In the genomic region with DNA sequence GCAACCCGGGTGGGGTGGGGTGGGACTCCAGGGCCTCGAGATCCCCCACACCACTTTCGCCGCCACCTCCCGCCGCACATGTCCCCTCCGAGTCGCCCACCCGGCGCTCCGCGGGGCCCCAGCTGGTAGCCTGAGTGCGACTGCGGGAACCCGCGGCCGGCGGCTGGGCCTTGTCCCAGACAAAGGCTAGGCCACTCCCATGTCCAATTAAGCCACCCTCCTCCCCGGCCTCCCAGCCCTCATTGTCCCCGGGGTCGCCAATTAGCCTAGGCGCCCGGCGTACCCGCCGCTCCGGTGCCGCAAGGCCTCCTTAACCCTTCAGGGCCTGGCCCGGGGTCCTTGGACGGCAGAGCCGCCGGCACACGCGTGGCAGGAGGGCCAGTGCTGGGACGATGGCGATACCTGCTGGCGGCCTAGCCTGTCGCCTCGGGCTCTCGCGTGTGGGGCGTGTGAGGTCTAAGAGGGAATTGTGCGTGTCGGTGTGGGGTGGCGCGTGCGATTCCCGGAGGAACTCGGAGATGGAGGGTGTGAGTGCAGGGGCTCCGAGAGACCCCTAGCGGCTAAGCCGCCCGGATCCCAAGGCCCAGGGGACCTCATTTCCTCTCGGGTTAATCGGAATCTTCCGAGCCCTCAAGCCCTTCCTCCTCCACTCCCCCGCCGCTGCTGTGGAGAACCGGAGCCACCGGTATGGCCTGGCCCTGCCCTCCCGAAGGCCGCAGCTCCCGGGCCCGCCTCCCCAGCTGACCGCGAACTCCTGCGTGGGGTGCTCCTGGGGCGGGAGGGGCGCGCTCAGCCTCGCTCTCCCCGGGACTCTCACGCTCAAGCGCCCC, we compare ENCODE assay signal across 9 cellular contexts. TPM values are rescaled to one million over a fixed set of nuclear protein-coding genes. Genes with fewer than 3 reads are reported as not detected.
DNase-seq lines count a peak whose midpoint lies in the region; ATAC-seq, FAIRE-seq and TF ChIP-seq lines count a peak whose summit lies in the region.
"Had no signal": no experiment of that assay in that cellular context is flagged by ENCODE, and none has a peak within 500 bp of the region (broad histone marks: within the 10 kb centered on the region; RNA-seq: fewer than 3 reads in every experiment).

No MANE protein-coding gene starts in this region.

- in situ Hi-C loops in IMR-90 (cut with MboI; ENCODE audit: low sequenced_read_pairs) = no loop called here

- peak overlapping the region; percentile 95 for H2AK5ac ChIP-seq in IMR-90 (ENCODE audit: low read depth, low read length)

- H3K27ac Mint-ChIP-seq in activated CD8-positive, alpha-beta memory T cell treated with anti-CD3 and anti-CD28 coated beads, Interleukin-2, amount 10 ng/mL, durations not matched to agents 7 days and 5 days = no peak overlapping the region

- dilution Hi-C loops in IMR-90 (cut with HindIII; ENCODE audit: low sequenced_read_pairs, unreplicated experiment) = no loop called here

- peak overlapping the region; percentile 98 for H2AFZ ChIP-seq in IMR-90 (replicated peaks; ENCODE audit: low read length, poor library complexity)

- no peak for TF ChIP-seq POLR2A in IMR-90 (IDR thresholded peaks at IDR 0.05; ENCODE audit: low read depth, low read length)

- peak overlapping the region; percentile 99 for H3K4ac ChIP-seq in IMR-90 (ENCODE audit: low read depth, low read length)

- H3K36me3 ChIP-seq in IMR-90 (ENCODE audit: control insufficient read depth, insufficient read depth, low read length) (peaks cover 28% of the 10 kb centered on the region), neutrophil (no peaks in the 10 kb centered on the region)

- 0 out of 2 replicates have a peak, but pooled peaks have one; percentile 4 for TF ChIP-seq RAD21 in IMR-90 (IDR thresholded peaks at IDR 0.05; ENCODE audit: low read length)

- H3K4me2 ChIP-seq in IMR-90 (ENCODE audit: low read depth, low read length) = peak overlapping the region; percentile 79

- ATAC-seq in IMR-90 (ENCODE audit: low read depth) (peak; percentile 28), GM18858 (IDR thresholded peaks at IDR 0.05; ENCODE audit: unreplicated experiment) (no peak)
- peak; percentile 20 for ATAC-seq in activated CD8-positive, alpha-beta memory T cell treated with anti-CD3 and anti-CD28 coated beads, Interleukin-2, amount 10 ng/mL, durations not matched to agents 7 days and 5 days

- intact Hi-C loops in IMR-90 (cut with micrococcal nuclease) = loop anchor here (5.0 kb wide), 1 partner anchor 656 kb away; the partner anchor contains the start of gene MED13

- TF ChIP-seq CTCF in IMR-90 (conservative IDR thresholded peaks at IDR 0.05; ENCODE audit: low read depth, low read length) = peak; percentile 34
- peak; percentile 1 for TF ChIP-seq CTCF in neutrophil (IDR thresholded peaks at IDR 0.05)

- peak overlapping the region; percentile 62 for H3K56ac ChIP-seq in IMR-90 (ENCODE audit: extremely low read depth, insufficient read depth, low read length)

- CTCF ChIA-PET in IMR-90 (lab: Yijun Ruan, JAX) = interaction anchor here (0.8 to 1.2 kb wide), 11 partner anchors 11 to 211 kb away, joined by 3 to 6 read pairs (median 4); partner anchors contain the start of gene TBX2
- CTCF ChIA-PET in activated CD8-positive, alpha-beta memory T cell treated with anti-CD3 and anti-CD28 coated beads, Interleukin-2, amount 10 ng/mL, durations not matched to agents 7 days and 5 days (lab: Charles Lee) = interaction anchor here (0.9 to 2.0 kb wide), 14 partner anchors 9 to 410 kb away, joined by 3 to 10 read pairs (median 4); no protein-coding TSS in a partner anchor

- WGBS in IMR-90 (ENCODE audit: extremely low coverage in 2 of 2, insufficient read length in 1 of 2), 2 experiments = 0% methylated on average over 5 of the region's 74 CpGs; no CpG with 5 or more reads in 1 of the 2 experiments

- H3K4me3 ChIP-seq in IMR-90 (ENCODE audit: insufficient read depth, low read depth, low read length) (peak overlapping the region; percentile 66), neutrophil (ENCODE audit: low read depth in 1 of 2, low read length in 1 of 2) (peak overlapping the region; percentile 57 to 69)

- peak overlapping the region; percentile 55 for H3K4me3 Mint-ChIP-seq in activated CD8-positive, alpha-beta memory T cell treated with anti-CD3 and anti-CD28 coated beads, Interleukin-2, amount 10 ng/mL, durations not matched to agents 7 days and 5 days

- no peaks in the 10 kb centered on the region for H3K9me3 ChIP-seq in IMR-90 (ENCODE audit: control insufficient read depth, insufficient read depth, low read length)
- no peaks in the 10 kb centered on the region for H3K9me3 ChIP-seq in neutrophil

- H3K79me1 ChIP-seq in IMR-90 (ENCODE audit: low read depth in 1 of 2, low read length in 2 of 2) = peaks cover 9 to 43% of the 10 kb centered on the region in 2 experiments; a peak in 3 of 4 replicates

- no peaks in the 10 kb centered on the region for H3K27me3 ChIP-seq in IMR-90 (ENCODE audit: control insufficient read depth, insufficient read depth, low read length)
- H3K27me3 ChIP-seq in neutrophil = peaks cover 100% of the 10 kb centered on the region

- H2BK5ac ChIP-seq in IMR-90 (ENCODE audit: low read depth, low read length, poor library complexity, severe bottlenecking) = peak overlapping the region; percentile 94

- H3K14ac ChIP-seq in IMR-90 (replicated peaks; ENCODE audit: low read depth, low read length) = peak overlapping the region; percentile 64

- H3K18ac ChIP-seq in IMR-90 (ENCODE audit: low read depth, low read length) = peak overlapping the region; percentile 68; the same call in 1 of the 2 replicates

- peak overlapping the region; percentile 94 for H2AK9ac ChIP-seq in IMR-90 (replicated peaks; ENCODE audit: low read depth, low read length, poor library complexity)

- H3K27ac ChIP-seq in IMR-90 (ENCODE audit: insufficient read depth, low read length) (peak overlapping the region; percentile 91), neutrophil (no peak overlapping the region)

- peak overlapping the region; percentile 88 for H3K23ac ChIP-seq in IMR-90 (ENCODE audit: low read depth, low read length)

- peaks cover 15% of the 10 kb centered on the region for H3K4me1 Mint-ChIP-seq in activated CD8-positive, alpha-beta memory T cell treated with anti-CD3 and anti-CD28 coated beads, Interleukin-2, amount 10 ng/mL, durations not matched to agents 7 days and 5 days

- H3K9ac ChIP-seq in IMR-90 (ENCODE audit: low read depth, low read length) = peak overlapping the region; percentile 62

- no peak overlapping the region for H2BK20ac ChIP-seq in IMR-90 (ENCODE audit: low read depth, low read length)

- peak; percentile 83 for DNase-seq in NCI-H82 (lab: John Stamatoyannopoulos, UW)
- no peak for DNase-seq in NCI-H82 treated with DMSO at 0.1 percent for 48 hours (lab: John Stamatoyannopoulos, UW; ENCODE audit: unreplicated experiment)
- peak; percentile 74 for DNase-seq in IMR-90
- DNase-seq in activated CD8-positive, alpha-beta memory T cell treated with anti-CD3 and anti-CD28 coated beads, Interleukin-2, amount 10 ng/mL, durations not matched to agents 7 days and 5 days = peak; percentile 51
- DNase-seq in frontal cortex (ENCODE audit: low spot score in 2 of 2) = peak; percentile 38 to 57
- DNase-seq in globus pallidus (ENCODE audit: low spot score) = no peak

- no peaks in the 10 kb centered on the region for H3K9me3 Mint-ChIP-seq in activated CD8-positive, alpha-beta memory T cell treated with anti-CD3 and anti-CD28 coated beads, Interleukin-2, amount 10 ng/mL, durations not matched to agents 7 days and 5 days (ENCODE audit: low read depth)

- H3K4me1 ChIP-seq in IMR-90 (ENCODE audit: control insufficient read depth, insufficient read depth, low read length) = peaks cover 45% of the 10 kb centered on the region
- peaks cover 42 to 48% of the 10 kb centered on the region in 2 experiments for H3K4me1 ChIP-seq in neutrophil (ENCODE audit: control insufficient read depth in 1 of 2, insufficient read depth in 1 of 2, low read depth in 1 of 2, low read length in 1 of 2)

- H3K9me1 ChIP-seq in IMR-90 (ENCODE audit: insufficient read depth, low read length) = no peaks in the 10 kb centered on the region; the same call in 1 of the 2 replicates

- H2BK15ac ChIP-seq in IMR-90 (ENCODE audit: low read depth, low read length) = peak overlapping the region; percentile 34; the same call in 1 of the 3 replicates

- POLR2A ChIA-PET in IMR-90 (lab: Charles Lee; ENCODE audit: unreplicated experiment) = interaction anchor here (0.5 to 1.2 kb wide), 3 partner anchors 12 to 203 kb away, joined by 5 to 8 read pairs (median 6); partner anchors contain the start of gene TBX2

- peaks cover 30% of the 10 kb centered on the region for H4K20me1 ChIP-seq in IMR-90 (ENCODE audit: insufficient read depth, low read length)

- peaks cover 2% of the 10 kb centered on the region for H3K36me3 Mint-ChIP-seq in activated CD8-positive, alpha-beta memory T cell treated with anti-CD3 and anti-CD28 coated beads, Interleukin-2, amount 10 ng/mL, durations not matched to agents 7 days and 5 days

- FAIRE-seq in frontal cortex (lab: Jason Lieb, UNC) = no peak
- FAIRE-seq: endometrium had no signal

- H4K91ac ChIP-seq in IMR-90 (ENCODE audit: insufficient read depth, low read depth, low read length) = peak overlapping the region; percentile 92

- H4K5ac ChIP-seq in IMR-90 (ENCODE audit: low read depth, low read length) = peak overlapping the region; percentile 40

- H3K27me3 Mint-ChIP-seq in activated CD8-positive, alpha-beta memory T cell treated with anti-CD3 and anti-CD28 coated beads, Interleukin-2, amount 10 ng/mL, durations not matched to agents 7 days and 5 days = peaks cover 44% of the 10 kb centered on the region

- peak overlapping the region; percentile 84 to 95 for H4K8ac ChIP-seq in IMR-90 (ENCODE audit: low read depth in 2 of 2, low read length in 2 of 2)

- no TSS peak for BruUV-seq in IMR-90 (replicated peaks; lab: Mats Ljungman, UMichigan)

- peak overlapping the region; percentile 88 for H2BK120ac ChIP-seq in IMR-90 (ENCODE audit: low read depth, low read length)

RNA-seq across cellular contexts. Expression of gene TBX2, which starts 11.7 kb away (rescaled TPM):
- total RNA-seq in IMR-90 (2012; rRNA removed) (20.1 and 23.6 TPM in 2 replicates), frontal cortex (1.2 TPM)
- polyA plus RNA-seq in IMR-90 (2012; rRNA removed) = 64.1 and 69.2 TPM in 2 replicates
- polyA plus RNA-seq in IMR-90 (2012; cell fraction: cytosol; rRNA removed) = 41.5 and 81.3 TPM in 2 replicates
- 159 and 319 TPM in 2 replicates for polyA plus RNA-seq in IMR-90 (2012; cell fraction: nucleus; rRNA removed; ENCODE audit: low replicate concordance)
- total RNA-seq in activated CD8-positive, alpha-beta memory T cell treated with anti-CD3 and anti-CD28 coated beads, Interleukin-2, amount 10 ng/mL, durations not matched to agents 7 days and 5 days = not detected

RNA-seq across cellular contexts. Expression of gene TBX4, which starts 40.9 kb away (rescaled TPM):
- total RNA-seq in IMR-90 (2012; rRNA removed) (0.28 TPM in 1 of 2 replicates, not detected in the other), frontal cortex (not detected)
- 0.05 TPM in 1 of 2 replicates, not detected in the other for polyA plus RNA-seq in IMR-90 (2012; rRNA removed)
- polyA plus RNA-seq in IMR-90 (2012; cell fraction: cytosol; rRNA removed) = 0.04 TPM in 1 of 2 replicates, not detected in the other
- polyA plus RNA-seq in IMR-90 (2012; cell fraction: nucleus; rRNA removed; ENCODE audit: low replicate concordance) = 0.12 and 0.23 TPM in 2 replicates
- total RNA-seq in activated CD8-positive, alpha-beta memory T cell treated with anti-CD3 and anti-CD28 coated beads, Interleukin-2, amount 10 ng/mL, durations not matched to agents 7 days and 5 days = not detected

Comparison
In these comparisons a context has a peak if more than half of its experiments do, and no peak if none do; other contexts are left out.
1. DNase-seq: peak in NCI-H82 (single experiment), IMR-90 (single experiment), activated CD8-positive, alpha-beta memory T cell treated with anti-CD3 and anti-CD28 coated beads, Interleukin-2, amount 10 ng/mL, durations not matched to agents 7 days and 5 days (single experiment) and frontal cortex (2 of 2); none in NCI-H82 treated with DMSO at 0.1 percent for 48 hours (single experiment) and globus pallidus (single experiment).